In genomic region chr10:21969326-21970287, GRCh38 we compare ENCODE assay signal across 26 cellular contexts. TPM values are rescaled to one million over a fixed set of nuclear protein-coding genes. Genes with fewer than 3 reads are reported as not detected.
DNase-seq lines count a peak whose midpoint lies in the region; ATAC-seq, FAIRE-seq and TF ChIP-seq lines count a peak whose summit lies in the region.
"Had no signal": no experiment of that assay in that cellular context is flagged by ENCODE, and none has a peak within 500 bp of the region (broad histone marks: within the 10 kb centered on the region; RNA-seq: fewer than 3 reads in every experiment).

No MANE protein-coding gene starts in this region.

- H2AFZ ChIP-seq in PC-3 (ENCODE audit: low read length) = no peak overlapping the region
- H2AFZ ChIP-seq: hepatocyte had no signal

- H3K9me3 Mint-ChIP-seq in chondrocyte (ENCODE audit: low read depth) = peaks cover 12% of the 10 kb centered on the region

- no peak overlapping the region for H3K27ac ChIP-seq in PC-3 (ENCODE audit: low read length)
- H3K27ac ChIP-seq: hepatocyte, ovary, transverse colon had no signal

- no peak overlapping the region for H3K4me2 ChIP-seq in PC-3 (ENCODE audit: low read length)
- H3K4me2 ChIP-seq: hepatocyte had no signal

- no peak overlapping the region for H3K4me3 Mint-ChIP-seq in chondrocyte (ENCODE audit: unreplicated experiment)
- H3K4me3 Mint-ChIP-seq: activated T-helper 1 cell treated with anti-CD3 and anti-CD28 coated beads, Interleukin-12 subunit alpha, Interleukin-12 subunit beta, Interleukin-2, Interleukin-4 antibody, amounts not matched to agents 30 ng/mL and 10 ng/mL and 1 ng/mL, durations not matched to agents 14 hours and 24 hours and 36 hours; CD8-positive, alpha-beta memory T cell; memory B cell; naive B cell; stimulated activated naive CD8-positive, alpha-beta T cell treated with anti-CD3 and anti-CD28 coated beads, Interleukin-15, Interleukin-2, amounts not matched to agents 100 ng/mL and 50 ng/mL, for 24 hours had no signal

- H3K4me1 ChIP-seq in PC-3 (ENCODE audit: insufficient read depth, low read length) = peaks cover 19% of the 10 kb centered on the region
- H3K4me1 ChIP-seq: transverse colon had no signal

- intact Hi-C loops in PC-3 (cut with micrococcal nuclease) = no loop called here

- no peaks in the 10 kb centered on the region for H3F3A ChIP-seq in PC-3 (ENCODE audit: low read length, unreplicated experiment)

- CTCF ChIA-PET in PC-3 (lab: Charles Lee) = interaction anchor here (0.7 kb wide), 1 partner anchor 23 kb away, joined by 5 read pairs; no protein-coding TSS in a partner anchor

- FAIRE-seq in G401.6 (lab: Jason Lieb, UNC) = peak; percentile 81
- FAIRE-seq: keratinocyte had no signal

- peaks cover 2% of the 10 kb centered on the region for H3K36me3 Mint-ChIP-seq in chondrocyte (ENCODE audit: low read depth)

- no peaks in the 10 kb centered on the region for H3K27me3 Mint-ChIP-seq in chondrocyte (ENCODE audit: low read depth)
- H3K27me3 Mint-ChIP-seq: CD8-positive, alpha-beta memory T cell; memory B cell; naive B cell; stimulated activated naive CD8-positive, alpha-beta T cell treated with anti-CD3 and anti-CD28 coated beads, Interleukin-15, Interleukin-2, amounts not matched to agents 100 ng/mL and 50 ng/mL, for 24 hours had no signal

- H4K20me1 ChIP-seq in PC-3 (ENCODE audit: low read length) = no peaks in the 10 kb centered on the region

- no peaks in the 10 kb centered on the region for H3K36me3 ChIP-seq in PC-3 (ENCODE audit: low read depth, low read length)
- H3K36me3 ChIP-seq: ovary, transverse colon had no signal

- no peak for ATAC-seq in PC-3
- ATAC-seq: Panc1 had no signal

- no TSS peak for BruUV-seq in PC-3 (replicated peaks; lab: Mats Ljungman, UMichigan)

- H3K4me1 Mint-ChIP-seq in chondrocyte (ENCODE audit: low read depth) = peaks cover 9% of the 10 kb centered on the region
- H3K4me1 Mint-ChIP-seq: memory B cell had no signal

- peak overlapping the region; percentile 36 for H3K27ac Mint-ChIP-seq in chondrocyte (ENCODE audit: unreplicated experiment)
- H3K27ac Mint-ChIP-seq: activated T-helper 1 cell treated with anti-CD3 and anti-CD28 coated beads, Interleukin-12 subunit alpha, Interleukin-12 subunit beta, Interleukin-2, Interleukin-4 antibody, amounts not matched to agents 30 ng/mL and 10 ng/mL and 1 ng/mL, durations not matched to agents 14 hours and 24 hours and 36 hours; CD8-positive, alpha-beta memory T cell; memory B cell; stimulated activated naive CD8-positive, alpha-beta T cell treated with anti-CD3 and anti-CD28 coated beads, Interleukin-15, Interleukin-2, amounts not matched to agents 100 ng/mL and 50 ng/mL, for 24 hours had no signal

- H3K79me2 ChIP-seq in PC-3 (ENCODE audit: low read length) = peaks cover 93% of the 10 kb centered on the region

- TF ChIP-seq CTCF in PC-3 (conservative IDR thresholded peaks at IDR 0.05; ENCODE audit: low read depth, low read length) = no peak
- TF ChIP-seq CTCF in chondrocyte (IDR thresholded peaks at IDR 0.05) = no peak

- H3K9me3 ChIP-seq in PC-3 (ENCODE audit: low read length) = no peaks in the 10 kb centered on the region
- H3K9me3 ChIP-seq: ovary, transverse colon had no signal

- H3K4me3 ChIP-seq in PC-3 (ENCODE audit: low read length) = no peak overlapping the region
- H3K4me3 ChIP-seq: hepatocyte, ovary, transverse colon had no signal

- H3K9ac ChIP-seq in PC-3 (ENCODE audit: low read length) = no peak overlapping the region

- H3K9me2 ChIP-seq in PC-3 (replicated peaks; ENCODE audit: low read length) = no peaks in the 10 kb centered on the region

- H3K27me3 ChIP-seq in PC-3 (ENCODE audit: low read length) = no peaks in the 10 kb centered on the region
- H3K27me3 ChIP-seq: hepatocyte, ovary, transverse colon had no signal

- DNase-seq in PC-3 (peak; percentile 25), chondrocyte (ENCODE audit: low spot score) (no peak), iris pigment epithelial cell (ENCODE audit: low read depth) (peak; percentile 73), hypothalamus (lab: John Stamatoyannopoulos, UW) (no peak), retina (no peak), GOT3 (lab: John Stamatoyannopoulos, UW) (no peak)
- no peak for DNase-seq in activated naive CD4-positive, alpha-beta T cell treated with Interleukin-2 at 50 U/mL for 16 hours
- DNase-seq: activated CD4-positive, CD25-positive, alpha-beta regulatory T cell treated with anti-CD3 and anti-CD28 coated beads, Interleukin-2, amount 50 U/mL, for 72 hours; caudate nucleus; CD8-positive, alpha-beta memory T cell; DMS79; effector memory CD4-positive, alpha-beta T cell; naive B cell; NCI-H1694; NCI-H774; ovary; stimulated activated CD4-positive, alpha-beta T cell treated with anti-CD3 and anti-CD28 coated beads, Interleukin-2, amount 100 ng/mL, for 24 hours; T-helper 9 cell; transverse colon had no signal

- POLR2A ChIA-PET in PC-3 (lab: Charles Lee; ENCODE audit: unreplicated experiment) = no interaction called here

RNA-seq across cellular contexts. Expression of gene DNAJC1, which starts 33.9 kb away (rescaled TPM):
- total RNA-seq in PC-3 (2014; rRNA removed) (46.4 and 53.4 TPM in 2 replicates), chondrocyte (39.9 to 46.5 TPM (median 45.1 TPM) in 3 replicates)

Comparison
In these comparisons a context has a peak if more than half of its experiments do, and no peak if none do; other contexts are left out.
1. DNase-seq: peak in PC-3 (single experiment) and iris pigment epithelial cell (single experiment); none in chondrocyte (single experiment), hypothalamus (0 of 51), activated naive CD4-positive, alpha-beta T cell treated with Interleukin-2 at 50 U/mL for 16 hours (single experiment), retina (single experiment) and GOT3 (single experiment).